In genomic region chr4:135941671-135942070, GRCh38 we compare ENCODE assay signal across 27 cellular contexts.
"Had no signal": no experiment of that assay in that cellular context is flagged by ENCODE, and none has a peak within 500 bp of the region (broad histone marks: within the 10 kb centered on the region; RNA-seq: fewer than 3 reads in every experiment).

No MANE protein-coding gene starts in this region.

- FAIRE-seq: colon, endometrium, endothelial cell of umbilical vein had no signal

- H3K36me3 ChIP-seq: colonic mucosa, esophagus muscularis mucosa, esophagus squamous epithelium, gastrocnemius medialis, gastroesophageal sphincter, heart left ventricle, heart right ventricle had no signal

- H3K27ac Mint-ChIP-seq: dendritic cell treated with granulocyte-macrophage colony-stimulating factor and Interleukin-4, amounts not matched to agents 40 ng/mL and 50 ng/mL, for 4 days; effector memory CD8-positive, alpha-beta T cell had no signal

- H3K27ac ChIP-seq: colonic mucosa, coronary artery, dorsolateral prefrontal cortex, epithelial cell of prostate, esophagus muscularis mucosa, esophagus squamous epithelium, foreskin keratinocyte, gastrocnemius medialis, gastroesophageal sphincter, heart left ventricle, heart right ventricle had no signal

- H3K27me3 ChIP-seq: colonic mucosa, dorsolateral prefrontal cortex, esophagus muscularis mucosa, esophagus squamous epithelium, foreskin keratinocyte, gastrocnemius medialis, gastroesophageal sphincter, heart left ventricle, heart right ventricle had no signal

- H3K4me1 ChIP-seq: colonic mucosa, esophagus muscularis mucosa, esophagus squamous epithelium, foreskin keratinocyte, gastrocnemius medialis, gastroesophageal sphincter, heart left ventricle, heart right ventricle had no signal

- H3K4me3 ChIP-seq: colonic mucosa, coronary artery, dorsolateral prefrontal cortex, esophagus muscularis mucosa, esophagus squamous epithelium, gastrocnemius medialis, gastroesophageal sphincter, heart left ventricle, heart right ventricle had no signal

- H3K9me3 Mint-ChIP-seq: dendritic cell treated with granulocyte-macrophage colony-stimulating factor and Interleukin-4, amounts not matched to agents 40 ng/mL and 50 ng/mL, for 4 days had no signal

- H3K4me3 Mint-ChIP-seq: dendritic cell treated with granulocyte-macrophage colony-stimulating factor and Interleukin-4, amounts not matched to agents 40 ng/mL and 50 ng/mL, for 4 days; effector memory CD8-positive, alpha-beta T cell had no signal

- H3K27me3 Mint-ChIP-seq: dendritic cell treated with granulocyte-macrophage colony-stimulating factor and Interleukin-4, amounts not matched to agents 40 ng/mL and 50 ng/mL, for 4 days; effector memory CD8-positive, alpha-beta T cell had no signal

- H3K9me3 ChIP-seq: colonic mucosa, esophagus muscularis mucosa, esophagus squamous epithelium, gastrocnemius medialis, gastroesophageal sphincter, heart left ventricle, heart right ventricle had no signal

- DNase-seq: colonic mucosa; cortex of kidney; dermis blood vessel endothelial cell; dorsolateral prefrontal cortex; effector CD4-positive, alpha-beta T cell; effector CD8-positive, alpha-beta T cell; effector memory CD4-positive, alpha-beta T cell; effector memory CD8-positive, alpha-beta T cell; erythroblast; esophagus squamous epithelium; foreskin fibroblast; foreskin keratinocyte; foreskin melanocyte; gastrocnemius medialis; glutamatergic neuron; head of caudate nucleus; heart left ventricle; heart right ventricle had no signal

- ATAC-seq: effector memory CD8-positive, alpha-beta T cell; esophagus mucosa; foreskin keratinocyte; gastrocnemius medialis; gastroesophageal sphincter; heart left ventricle; heart right ventricle had no signal
